ENCODE assay signal across 17 cellular contexts in the genomic region with DNA sequence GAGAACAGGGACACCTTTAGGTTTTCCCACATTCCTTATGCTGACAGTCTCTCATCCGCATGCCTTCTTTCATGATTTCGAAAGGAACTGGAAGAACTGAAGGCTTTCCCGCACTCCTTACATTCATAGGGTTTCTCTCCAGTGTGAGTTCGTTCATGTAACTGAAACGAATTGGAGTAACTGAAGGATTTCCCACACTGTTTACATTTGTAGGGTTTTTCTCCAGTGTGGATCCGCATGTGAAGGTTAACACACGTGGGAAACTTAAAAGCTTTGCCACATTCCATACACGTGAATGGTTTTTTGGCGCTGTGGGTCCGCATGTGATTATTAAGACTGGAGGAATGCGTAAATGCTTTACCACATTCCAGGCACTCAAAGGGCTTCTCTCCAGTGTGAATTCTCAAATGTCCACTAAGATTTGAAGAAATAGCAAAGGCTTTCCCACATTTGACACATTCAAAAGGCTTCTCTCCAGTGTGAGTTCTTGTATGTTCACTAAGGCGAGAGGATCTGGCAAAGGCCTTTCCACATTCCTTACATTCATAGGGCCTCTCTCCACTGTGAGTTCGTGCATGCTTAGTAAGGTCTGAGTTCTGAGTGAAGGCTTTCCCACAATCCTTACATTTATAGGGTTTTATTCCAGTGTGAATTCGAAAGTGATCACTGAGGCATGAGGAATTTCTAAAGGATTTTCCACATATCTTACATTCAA. TPM values are rescaled to one million over a fixed set of nuclear protein-coding genes. Genes with fewer than 3 reads are reported as not detected.
DNase-seq lines count a peak whose midpoint lies in the region; ATAC-seq and TF ChIP-seq lines count a peak whose summit lies in the region.
"Had no signal": no experiment of that assay in that cellular context is flagged by ENCODE, and none has a peak within 500 bp of the region (broad histone marks: within the 10 kb centered on the region; RNA-seq: fewer than 3 reads in every experiment).

No MANE protein-coding gene starts in this region.

- no peak overlapping the region for H3K27ac Mint-ChIP-seq in CD4-positive, CD25-positive, alpha-beta regulatory T cell
- H3K27ac Mint-ChIP-seq in endodermal cell = no peak overlapping the region
- H3K27ac Mint-ChIP-seq: CD14-positive monocyte had no signal

- H3K79me2 ChIP-seq in PC-3 (ENCODE audit: low read length) = no peaks in the 10 kb centered on the region

- peaks cover 49% of the 10 kb centered on the region for H3K36me3 Mint-ChIP-seq in CD4-positive, CD25-positive, alpha-beta regulatory T cell
- peaks cover 80% of the 10 kb centered on the region for H3K36me3 Mint-ChIP-seq in endodermal cell (ENCODE audit: low read depth)

- H3K36me3 ChIP-seq in CD4-positive, CD25-positive, alpha-beta regulatory T cell (ENCODE audit: control insufficient read depth, insufficient read depth, low read length) = peaks cover 57% of the 10 kb centered on the region
- H3K36me3 ChIP-seq in PC-3 (ENCODE audit: low read depth, low read length) (peaks cover 79% of the 10 kb centered on the region), endodermal cell (ENCODE audit: control insufficient read depth, insufficient read depth, low read length) (peaks cover 64% of the 10 kb centered on the region), rectal smooth muscle tissue (ENCODE audit: control insufficient read depth, insufficient read depth, low read length) (peaks cover 53% of the 10 kb centered on the region)

- no peak overlapping the region for H3K27ac ChIP-seq in CD4-positive, CD25-positive, alpha-beta regulatory T cell (ENCODE audit: insufficient read depth, low read length, poor library complexity, severe bottlenecking)
- H3K27ac ChIP-seq in PC-3 (ENCODE audit: low read length) = no peak overlapping the region
- H3K27ac ChIP-seq in endodermal cell (ENCODE audit: low read depth, low read length) = no peak overlapping the region
- H3K27ac ChIP-seq in rectal smooth muscle tissue (ENCODE audit: low read depth, low read length) = no peak overlapping the region
- H3K27ac ChIP-seq: A549, KMS-11 had no signal

- H3K4me3 ChIP-seq in CD4-positive, CD25-positive, alpha-beta regulatory T cell (ENCODE audit: low read depth, low read length) = peak overlapping the region; percentile 4
- H3K4me3 ChIP-seq in PC-3 (ENCODE audit: low read length) (peak overlapping the region; percentile 12; the same call in 1 of the 2 replicates), endodermal cell (ENCODE audit: low read length) (peak overlapping the region; percentile 37), rectal smooth muscle tissue (ENCODE audit: low read length) (peak overlapping the region; percentile 19)
- H3K4me3 ChIP-seq: A549 had no signal

- WGBS in endodermal cell (ENCODE audit: insufficient coverage in 1 of 2, insufficient read length in 1 of 2), 2 experiments = 94 to 95% methylated on average over 12 to 13 of the region's 14 CpGs

- BruUV-seq in PC-3 (replicated peaks; lab: Mats Ljungman, UMichigan) = TSS peak; percentile 18

- no peak overlapping the region for H2AFZ ChIP-seq in PC-3 (ENCODE audit: low read length)

- TF ChIP-seq CTCF in PC-3 (conservative IDR thresholded peaks at IDR 0.05; ENCODE audit: low read depth, low read length) (no peak), endodermal cell (conservative IDR thresholded peaks at IDR 0.05) (no peak)

- no peak for DNase-seq in CD4-positive, CD25-positive, alpha-beta regulatory T cell
- no peak for DNase-seq in PC-3
- DNase-seq in endodermal cell = no peak
- DNase-seq in ACHN = no peak
- DNase-seq in CD1c-positive myeloid dendritic cell (ENCODE audit: extremely low spot score) = no peak
- no peak for DNase-seq in COLO829 (ENCODE audit: low spot score)
- no peak for DNase-seq in NAMALWA (ENCODE audit: low spot score)
- DNase-seq: DMS79, NCI-H1092, NCI-H146, NCI-H2081 treated with DMSO at 0.1 percent for 48 hours, NCI-H510A treated with DMSO at 0.1 percent for 48 hours had no signal

- no peak overlapping the region for H3K4me3 Mint-ChIP-seq in CD4-positive, CD25-positive, alpha-beta regulatory T cell
- no peak overlapping the region for H3K4me3 Mint-ChIP-seq in endodermal cell
- H3K4me3 Mint-ChIP-seq: CD14-positive monocyte had no signal

- no peaks in the 10 kb centered on the region for H3K27me3 ChIP-seq in CD4-positive, CD25-positive, alpha-beta regulatory T cell (ENCODE audit: control insufficient read depth, insufficient read depth, low read length)
- no peaks in the 10 kb centered on the region for H3K27me3 ChIP-seq in PC-3 (ENCODE audit: low read length)
- H3K27me3 ChIP-seq in endodermal cell (ENCODE audit: control insufficient read depth, insufficient read depth, low read length, poor library complexity, severe bottlenecking) = no peaks in the 10 kb centered on the region
- no peaks in the 10 kb centered on the region for H3K27me3 ChIP-seq in rectal smooth muscle tissue (ENCODE audit: control insufficient read depth, insufficient read depth, low read length)

- peaks cover 77 to 100% of the 10 kb centered on the region in 2 experiments for H3K9me3 ChIP-seq in CD4-positive, CD25-positive, alpha-beta regulatory T cell (ENCODE audit: control insufficient read depth in 2 of 2, low read length in 2 of 2)
- H3K9me3 ChIP-seq in PC-3 (ENCODE audit: low read length) (peaks cover 80% of the 10 kb centered on the region), endodermal cell (ENCODE audit: control insufficient read depth, low read length) (peaks cover 81% of the 10 kb centered on the region)

- H3K27me3 Mint-ChIP-seq in CD4-positive, CD25-positive, alpha-beta regulatory T cell = no peaks in the 10 kb centered on the region
- no peaks in the 10 kb centered on the region for H3K27me3 Mint-ChIP-seq in endodermal cell (ENCODE audit: insufficient read depth)

- H4K20me1 ChIP-seq in PC-3 (ENCODE audit: low read length) = no peaks in the 10 kb centered on the region

- peaks cover 0 to 83% (median 25%) of the 10 kb centered on the region in 7 donors for H3K9me3 Mint-ChIP-seq in CD4-positive, CD25-positive, alpha-beta regulatory T cell
- H3K9me3 Mint-ChIP-seq in endodermal cell = peaks cover 97% of the 10 kb centered on the region

- H3K4me1 ChIP-seq in CD4-positive, CD25-positive, alpha-beta regulatory T cell (ENCODE audit: control insufficient read depth, insufficient read depth, low read length, poor library complexity, severe bottlenecking) = no peaks in the 10 kb centered on the region
- H3K4me1 ChIP-seq in PC-3 (ENCODE audit: insufficient read depth, low read length) = no peaks in the 10 kb centered on the region
- no peaks in the 10 kb centered on the region for H3K4me1 ChIP-seq in endodermal cell (ENCODE audit: control insufficient read depth, insufficient read depth, low read length)
- H3K4me1 ChIP-seq in rectal smooth muscle tissue (ENCODE audit: control insufficient read depth, insufficient read depth, low read length) = no peaks in the 10 kb centered on the region
- H3K4me1 ChIP-seq: A549 had no signal

- POLR2A ChIA-PET in PC-3 (lab: Charles Lee; ENCODE audit: unreplicated experiment) = no interaction called here

- intact Hi-C loops in PC-3 (cut with micrococcal nuclease) = no loop called here

- CTCF ChIA-PET in PC-3 (lab: Charles Lee) = no interaction called here

- in situ Hi-C loops in ACHN (cut with HindIII; ENCODE audit: low pct_ligation_motif_present, low pct_unique_long_range_greater_than_20kb, low sequenced_read_pairs) = no loop called here

- no peaks in the 10 kb centered on the region for H3F3A ChIP-seq in PC-3 (ENCODE audit: low read length, unreplicated experiment)

- ATAC-seq in CD4-positive, CD25-positive, alpha-beta regulatory T cell (ENCODE audit: low read depth in 2 of 2) = no peak
- no peak for ATAC-seq in PC-3
- ATAC-seq: A549, Panc1 had no signal

- H3K9ac ChIP-seq in PC-3 (ENCODE audit: low read length) (no peak overlapping the region), endodermal cell (ENCODE audit: extremely low read depth, low read length, poor library complexity, severe bottlenecking) (no peak overlapping the region), rectal smooth muscle tissue (ENCODE audit: low read length) (no peak overlapping the region)
- H3K9ac ChIP-seq: KMS-11 had no signal

- no peaks in the 10 kb centered on the region for H3K9me2 ChIP-seq in PC-3 (replicated peaks; ENCODE audit: low read length)

- H3K4me1 Mint-ChIP-seq in CD4-positive, CD25-positive, alpha-beta regulatory T cell = no peaks in the 10 kb centered on the region
- no peaks in the 10 kb centered on the region for H3K4me1 Mint-ChIP-seq in endodermal cell
- H3K4me1 Mint-ChIP-seq: CD14-positive monocyte had no signal

- H3K4me2 ChIP-seq in PC-3 (ENCODE audit: low read length) = no peak overlapping the region
- H3K4me2 ChIP-seq: A549, KMS-11 had no signal

RNA-seq across cellular contexts. Expression of gene ZNF266, which starts 22.0 kb away (rescaled TPM):
- total RNA-seq in CD4-positive, CD25-positive, alpha-beta regulatory T cell = 63.3 TPM
- polyA plus RNA-seq in CD4-positive, CD25-positive, alpha-beta regulatory T cell = 10 to 100 TPM; 19.9 to 23.3 (median 21.4) TPM
- total RNA-seq in PC-3 (2014; rRNA removed) (31.9 and 32.8 TPM in 2 replicates), endodermal cell (10 to 100 TPM; 19.7 to 24.6 TPM)
- polyA plus RNA-seq in endodermal cell (2013, experiment 1 of 2) = 26.1 TPM
- 25.4 TPM for polyA plus RNA-seq in endodermal cell (2013, experiment 2 of 2)

RNA-seq across cellular contexts. Expression of gene ZNF177, which starts 50.6 kb away (rescaled TPM):
- total RNA-seq in CD4-positive, CD25-positive, alpha-beta regulatory T cell = 0.81 TPM
- polyA plus RNA-seq in CD4-positive, CD25-positive, alpha-beta regulatory T cell = under 1 TPM; 0.19 to 0.67 (median 0.61) TPM
- 1.3 and 1.4 TPM in 2 replicates for total RNA-seq in PC-3 (2014; rRNA removed)
- total RNA-seq in endodermal cell = 10 to 100 TPM in 1 of 2 donors, 1 to 10 TPM in 1; 5.6 to 10.6 TPM
- 7.0 TPM for polyA plus RNA-seq in endodermal cell (2013, experiment 1 of 2)
- polyA plus RNA-seq in endodermal cell (2013, experiment 2 of 2) = 7.0 TPM
